21 cellular contexts compared by ENCODE assay signal in genomic region chr10:13615650-13616049, GRCh38. TPM values are rescaled to one million over a fixed set of nuclear protein-coding genes. Genes with fewer than 3 reads are reported as not detected.
DNase-seq lines count a peak whose midpoint lies in the region; ATAC-seq, FAIRE-seq and TF ChIP-seq lines count a peak whose summit lies in the region.
"Had no signal": no experiment of that assay in that cellular context is flagged by ENCODE, and none has a peak within 500 bp of the region (broad histone marks: within the 10 kb centered on the region; RNA-seq: fewer than 3 reads in every experiment).

No MANE protein-coding gene starts in this region.

- TF ChIP-seq POLR2A in H1 (IDR thresholded peaks at IDR 0.05; ENCODE audit: control extremely low read depth in 1 of 2, low read depth in 2 of 2, low read length in 2 of 2) (no peak), tibial nerve (IDR thresholded peaks at IDR 0.05) (no peak)

- ATAC-seq in GM19395 (IDR thresholded peaks at IDR 0.05; ENCODE audit: unreplicated experiment) (no peak), HG02798 (IDR thresholded peaks at IDR 0.05; ENCODE audit: poor library complexity, unreplicated experiment) (no peak)
- ATAC-seq: GM12878, lower lobe of right lung had no signal

- H2AK5ac ChIP-seq in H1 (ENCODE audit: low read depth, low read length), result no peak overlapping the region
- no peak overlapping the region for H2AK5ac ChIP-seq in mesendoderm (ENCODE audit: low read length)

- H3K9ac ChIP-seq in Loucy (ENCODE audit: low read depth, low read length, poor library complexity, severe bottlenecking), result peak overlapping the region; percentile 56
- H3K9ac ChIP-seq in H1 (replicated peaks in 1 of 4; ENCODE audit: extremely low read depth in 1 of 4, low read depth in 3 of 4, low read length in 3 of 4), result no peak overlapping the region
- no peak overlapping the region for H3K9ac ChIP-seq in mesendoderm (ENCODE audit: low read length)
- H3K9ac ChIP-seq: GM23248 had no signal

- WGBS in H1 (ENCODE audit: extremely low coverage in 1 of 2, insufficient coverage in 1 of 2, insufficient read length in 1 of 2, insufficient replicate concordance in 2 of 2, low coverage in 1 of 2, low lambda C conversion rate in 2 of 2, missing lambda C conversion rate in 1 of 2), 2 experiments, result 46% methylated on average over 6 of the region's 6 CpGs; no CpG with 5 or more reads in 1 of the 2 experiments
- WGBS in mesendoderm (ENCODE audit: extremely low coverage, insufficient coverage, low lambda C conversion rate), result no CpG with 5 or more reads among the region's 6 CpGs
- 34 to 37% methylated on average over 6 of the region's 6 CpGs for WGBS in tibial nerve, 2 donors

- H3K14ac ChIP-seq in H1 (ENCODE audit: insufficient read length), result no peak overlapping the region

- no peak overlapping the region for H2AFZ ChIP-seq in Loucy (ENCODE audit: low read length)
- no peak overlapping the region for H2AFZ ChIP-seq in H1 (ENCODE audit: low read length)
- H2AFZ ChIP-seq: GM23248 had no signal

- no peaks in the 10 kb centered on the region for H3K79me2 ChIP-seq in Loucy (ENCODE audit: insufficient read depth, low read length)
- H3K79me2 ChIP-seq in H1 (ENCODE audit: control insufficient read depth in 1 of 2, insufficient read depth in 2 of 2, low read length in 2 of 2), result no peaks in the 10 kb centered on the region
- no peaks in the 10 kb centered on the region for H3K79me2 ChIP-seq in mesendoderm (ENCODE audit: control insufficient read depth, insufficient read depth, low read length)

- H4K5ac ChIP-seq in H1 (ENCODE audit: insufficient read length, low read depth, low read length), result no peak overlapping the region
- no peak overlapping the region for H4K5ac ChIP-seq in mesendoderm (ENCODE audit: low read length)

- peaks cover 32% of the 10 kb centered on the region for H3K4me1 ChIP-seq in Loucy (ENCODE audit: insufficient read depth, low read length, poor library complexity, severe bottlenecking)
- H3K4me1 ChIP-seq in H1 (replicated peaks in 1 of 4; ENCODE audit: control insufficient read depth in 3 of 4, insufficient read depth in 4 of 4, low read length in 3 of 4), result peaks cover 0 to 8% (median 2%) of the 10 kb centered on the region in 4 experiments; a peak in 5 of 7 replicates
- H3K4me1 ChIP-seq in mesendoderm (ENCODE audit: control insufficient read depth, low read depth, low read length), result peaks cover 11% of the 10 kb centered on the region
- H3K4me1 ChIP-seq in tibial nerve, result no peaks in the 10 kb centered on the region
- H3K4me1 ChIP-seq: lower lobe of right lung had no signal

- H3K56ac ChIP-seq in H1 (replicated peaks; ENCODE audit: insufficient read length, low read depth, low read length) (no peak overlapping the region), mesendoderm (ENCODE audit: low read length) (no peak overlapping the region)

- TF ChIP-seq EP300 in H1 (IDR thresholded peaks at IDR 0.05; ENCODE audit: borderline replicate concordance in 1 of 2, low read depth in 2 of 2, low read length in 2 of 2), result no peak
- TF ChIP-seq EP300 in tibial nerve (IDR thresholded peaks at IDR 0.05), result no peak

- H2BK20ac ChIP-seq in H1 (ENCODE audit: low read length), result no peak overlapping the region

- H3K79me1 ChIP-seq in H1 (ENCODE audit: low read depth, low read length) (no peaks in the 10 kb centered on the region), mesendoderm (ENCODE audit: low read length) (no peaks in the 10 kb centered on the region)

- H3K4me2 ChIP-seq in Loucy (ENCODE audit: low read depth, low read length, poor library complexity, severe bottlenecking) (peak overlapping the region; percentile 54), H1 (ENCODE audit: insufficient read depth in 1 of 2, low read depth in 2 of 2, low read length in 2 of 2) (peak overlapping the region in 1 of 2 experiments; percentile 6; a peak in 1 of 4 replicates), mesendoderm (ENCODE audit: low read length) (no peak overlapping the region)

- POLR2A ChIA-PET in H1 (lab: Charles Lee; ENCODE audit: partially characterized antibody), result interaction anchor here (0.9 to 1.9 kb wide), 5 partner anchors 12 to 570 kb away, joined by 3 to 8 read pairs (median 3); partner anchors contain the start of gene PRPF18

- H3K36me3 ChIP-seq in Loucy (ENCODE audit: insufficient read depth, low read length) (peaks cover 51% of the 10 kb centered on the region; the same call in 1 of the 2 replicates), H1 (ENCODE audit: control insufficient read depth in 2 of 4, insufficient read depth in 4 of 4, low read length in 3 of 4) (peaks cover 0 to 6% (median under 1%) of the 10 kb centered on the region in 4 experiments; a peak in 3 of 8 replicates), mesendoderm (ENCODE audit: control insufficient read depth, insufficient read depth, low read length) (no peaks in the 10 kb centered on the region), tibial nerve (peaks cover 0 to 62% (median 0%) of the 10 kb centered on the region in 3 donors)

- H2BK15ac ChIP-seq in H1 (ENCODE audit: low read length), result no peak overlapping the region
- H2BK15ac ChIP-seq in mesendoderm (replicated peaks; ENCODE audit: low read depth), result no peak overlapping the region

- no peak overlapping the region for H3K4ac ChIP-seq in H1 (replicated peaks; ENCODE audit: insufficient read length, low read depth, low read length)
- H3K4ac ChIP-seq in mesendoderm (ENCODE audit: low read depth, low read length), result peak overlapping the region; percentile 16

- H3K9me2 ChIP-seq in Loucy (replicated peaks; ENCODE audit: low read depth, low read length), result no peaks in the 10 kb centered on the region

- H2BK120ac ChIP-seq in H1 (replicated peaks; ENCODE audit: low read depth, low read length), result no peak overlapping the region
- no peak overlapping the region for H2BK120ac ChIP-seq in mesendoderm (ENCODE audit: low read depth, low read length)

- H3K23ac ChIP-seq in H1 (ENCODE audit: insufficient read length) (no peak overlapping the region), mesendoderm (ENCODE audit: low read length) (no peak overlapping the region)

- H2BK5ac ChIP-seq in H1 (ENCODE audit: low read depth, low read length), result no peak overlapping the region
- no peak overlapping the region for H2BK5ac ChIP-seq in mesendoderm (ENCODE audit: low read length)

- no peak for TF ChIP-seq CTCF in Loucy (conservative IDR thresholded peaks at IDR 0.05; ENCODE audit: low read length)
- no peak for TF ChIP-seq CTCF in H1 (IDR thresholded peaks at IDR 0.05; ENCODE audit: control extremely low read depth in 1 of 3, insufficient read depth in 1 of 3, low read depth in 1 of 3, low read length in 3 of 3)
- no peak for TF ChIP-seq CTCF in tibial nerve (IDR thresholded peaks at IDR 0.05)

- DNase-seq in EL (peak; percentile 67), H1 (ENCODE audit: low read depth in 1 of 2, low spot score in 2 of 2) (peak in 1 of 2 experiments; percentile 43), mesendoderm (peak; percentile 89), tibial nerve (ENCODE audit: low spot score in 2 of 2) (no peak), substantia nigra (lab: John Stamatoyannopoulos, UW) (no peak)
- DNase-seq: activated CD4-positive, alpha-beta T cell treated with anti-CD3 and anti-CD28 coated beads, Interleukin-2, amount 50 U/mL, for 48 hours; activated T-cell treated with anti-CD3 and anti-CD28 coated beads, Interleukin-2, amount 50 U/mL, for 1 hour; lower lobe of right lung; MM.1S; NCI-H187 treated with DMSO at 0.1 percent for 48 hours; NCI-H446 treated with DMSO at 0.1 percent for 48 hours; right cardiac atrium; stomach had no signal

- no peaks in the 10 kb centered on the region for H3K23me2 ChIP-seq in H1 (ENCODE audit: low read depth, low read length)

- H4K91ac ChIP-seq in H1 (replicated peaks; ENCODE audit: insufficient read length, low read length), result no peak overlapping the region

- no peak overlapping the region; the same call in 1 of the 2 replicates for H2BK12ac ChIP-seq in H1 (ENCODE audit: low read depth, low read length)

- no peak for TF ChIP-seq RAD21 in H1 (IDR thresholded peaks at IDR 0.05 in 1 of 2, conservative IDR thresholded peaks at IDR 0.05 in 1 of 2; ENCODE audit: low read depth in 2 of 2, low read length in 2 of 2)

- H3K4me3 ChIP-seq in Loucy (ENCODE audit: low read length, poor library complexity, severe bottlenecking), result peak overlapping the region; percentile 10
- H3K4me3 ChIP-seq in H1 (ENCODE audit: extremely low read depth in 1 of 4, insufficient read depth in 2 of 4, low read depth in 3 of 4, low read length in 4 of 4), result no peak overlapping the region
- no peak overlapping the region for H3K4me3 ChIP-seq in mesendoderm (ENCODE audit: low read length)
- H3K4me3 ChIP-seq in tibial nerve, result no peak overlapping the region
- H3K4me3 ChIP-seq: cardiac muscle cell, GM12878, GM23248, lower lobe of right lung, stomach had no signal

- H3K9me3 ChIP-seq in Loucy (ENCODE audit: insufficient read depth, low read depth, low read length) (no peaks in the 10 kb centered on the region), H1 (ENCODE audit: insufficient read depth in 2 of 2, low read depth in 1 of 2, low read length in 1 of 2) (no peaks in the 10 kb centered on the region), tibial nerve (no peaks in the 10 kb centered on the region)
- H3K9me3 ChIP-seq: lower lobe of right lung, stomach had no signal

- FAIRE-seq in H1 (lab: Jason Lieb, UNC), result no peak
- FAIRE-seq: G401.6, TTC549 had no signal

- no peaks in the 10 kb centered on the region for H3F3A ChIP-seq in Loucy (ENCODE audit: low read depth)

- no peaks in the 10 kb centered on the region for H3K27me3 ChIP-seq in Loucy (ENCODE audit: insufficient read depth, low read length, poor library complexity, severe bottlenecking)
- H3K27me3 ChIP-seq in H1 (replicated peaks in 1 of 4; ENCODE audit: control insufficient read depth in 3 of 4, extremely low read depth in 1 of 4, insufficient read depth in 3 of 4, low read length in 3 of 4), result no peaks in the 10 kb centered on the region
- H3K27me3 ChIP-seq in mesendoderm (ENCODE audit: insufficient read depth, low read length, poor library complexity), result no peaks in the 10 kb centered on the region
- H3K27me3 ChIP-seq in tibial nerve, result no peaks in the 10 kb centered on the region
- H3K27me3 ChIP-seq: cardiac muscle cell, stomach had no signal

- CTCF ChIA-PET in H1 (lab: Charles Lee; ENCODE audit: partially characterized antibody), result interaction anchor here (0.7 to 5.5 kb wide), 11 partner anchors 11 to 585 kb away, joined by 3 to 29 read pairs (median 4); no protein-coding TSS in a partner anchor

- H3K27ac ChIP-seq in H1 (ENCODE audit: low read depth, low read length) (no peak overlapping the region), mesendoderm (ENCODE audit: low read depth, low read length) (peak overlapping the region; percentile 45), tibial nerve (no peak overlapping the region), substantia nigra (ENCODE audit: low read depth, low read length, poor library complexity, severe bottlenecking) (no peak overlapping the region)
- H3K27ac ChIP-seq: cardiac muscle cell, GM23248, lower lobe of right lung, stomach had no signal

- H3K18ac ChIP-seq in H1 (ENCODE audit: extremely low read depth, low read length) (no peak overlapping the region), mesendoderm (ENCODE audit: low read length) (peak overlapping the region; percentile 80)

- no peaks in the 10 kb centered on the region for H4K20me1 ChIP-seq in Loucy (ENCODE audit: insufficient read depth, low read length, poor library complexity, severe bottlenecking)
- H4K20me1 ChIP-seq in H1 (replicated peaks in 1 of 2; ENCODE audit: control insufficient read depth in 1 of 2, insufficient read depth in 2 of 2, low read length in 2 of 2), result no peaks in the 10 kb centered on the region

- no peak overlapping the region for H4K8ac ChIP-seq in H1 (ENCODE audit: extremely low read depth, insufficient read depth, low read length)
- H4K8ac ChIP-seq in mesendoderm (ENCODE audit: low read depth, low read length), result no peak overlapping the region

RNA-seq across cellular contexts. Expression of gene PRPF18, which starts 28.9 kb away (rescaled TPM):
- total RNA-seq in H1 (2021; fragmentation: NEBNext Ultra II Directional; extraction: Animal tissue kit (Norgen Biotek cat#: 25700)), result 12.1 and 12.6 TPM in 2 replicates
- 1.8 and 3.8 TPM in 2 replicates for polyA plus RNA-seq in H1 (2011; rRNA removed)
- polyA plus RNA-seq in H1 (2011; cell fraction: cytosol; rRNA removed), result 8.7 TPM
- 1.1 TPM for polyA plus RNA-seq in H1 (2011; cell fraction: nucleus; rRNA removed)
- polyA plus RNA-seq in H1 (2012, experiment 1 of 2), result 7.0 to 12.7 TPM (median 9.8 TPM) in 4 replicates
- polyA plus RNA-seq in H1 (2012, experiment 2 of 2), result 1.6 TPM
- polyA plus RNA-seq in H1 (2013, experiment 1 of 2), result 10.8 TPM
- 10.3 TPM for polyA plus RNA-seq in H1 (2013, experiment 2 of 2)
- 3.2 and 4.0 TPM in 2 replicates for polyA minus RNA-seq in H1 (2011; rRNA and poly(A)+ RNA removed)
- 2.7 TPM for polyA minus RNA-seq in H1 (2011; cell fraction: cytosol; rRNA and poly(A)+ RNA removed)
- polyA minus RNA-seq in H1 (2011; cell fraction: nucleus; rRNA and poly(A)+ RNA removed), result 12.0 TPM
- 16.0 TPM for polyA plus RNA-seq in mesendoderm (2013, experiment 1 of 2)
- 16.7 TPM for polyA plus RNA-seq in mesendoderm (2013, experiment 2 of 2)
- total RNA-seq in tibial nerve, result 10 to 100 TPM; 22.9 to 34.3 (median 32.8) TPM

Comparison
In these comparisons a context has a peak if more than half of its experiments do, and no peak if none do; other contexts are left out.
1. DNase-seq: peak in EL (single experiment) and mesendoderm (single experiment); none in tibial nerve (0 of 2) and substantia nigra (0 of 49).